In genomic region chr12:11693068-11693467, GRCh38 we compare ENCODE assay signal across 21 cellular contexts.
"Had no signal": no experiment of that assay in that cellular context is flagged by ENCODE, and none has a peak within 500 bp of the region (broad histone marks: within the 10 kb centered on the region; RNA-seq: fewer than 3 reads in every experiment).

No MANE protein-coding gene starts in this region.

- H3K36me3 Mint-ChIP-seq: immature natural killer cell had no signal

- ATAC-seq: stimulated activated naive B cell treated with anti-CD40 and anti-IgM and Interleukin-4, amounts not matched to agents 10 μg/mL and 1 μg/mL and 100 μg/mL, for 72 hours; T-cell had no signal

- H3K9me3 ChIP-seq: lower lobe of right lung, tibial nerve had no signal

- H3K27ac Mint-ChIP-seq: activated B cell treated with CpG ODN at 0.5 μM for 24 hours; activated naive CD8-positive, alpha-beta T cell; nephron; T-cell had no signal

- H3K27ac ChIP-seq: epithelial cell of prostate, lower lobe of right lung, tibial nerve had no signal

- H3K4me3 Mint-ChIP-seq: activated B cell treated with CpG ODN at 0.5 μM for 24 hours; activated naive CD8-positive, alpha-beta T cell; central memory CD8-positive, alpha-beta T cell; immature natural killer cell; nephron; stimulated activated naive B cell treated with anti-CD40 and anti-IgM and Interleukin-4, amounts not matched to agents 10 μg/mL and 1 μg/mL and 100 μg/mL, for 72 hours; T-cell had no signal

- H3K4me3 ChIP-seq: lower lobe of right lung, smooth muscle cell, tibial nerve had no signal

- H3K27me3 ChIP-seq: tibial nerve had no signal

- H3K9me3 Mint-ChIP-seq: activated B cell treated with CpG ODN at 0.5 μM for 24 hours; central memory CD8-positive, alpha-beta T cell; immature natural killer cell; T-cell had no signal

- DNase-seq: activated B cell treated with CpG ODN at 0.5 μM for 24 hours; activated CD4-positive, alpha-beta T cell treated with anti-CD3 and anti-CD28 coated beads for 4 hours; activated CD4-positive, alpha-beta T cell treated with anti-CD3 and anti-CD28 coated beads, Interleukin-2, amount 50 U/mL, for 48 hours; activated CD8-positive, alpha-beta memory T cell treated with anti-CD3 and anti-CD28 coated beads for 24 hours; activated effector memory CD4-positive, alpha-beta T cell treated with Interleukin-2 at 50 U/mL for 16 hours; activated naive CD4-positive, alpha-beta T cell treated with Interleukin-2 at 50 U/mL for 16 hours; effector CD8-positive, alpha-beta T cell; immature natural killer cell; kidney; lower lobe of right lung; mesenchymal stem cell; stimulated activated CD4-positive, alpha-beta T cell treated with anti-CD3 and anti-CD28 coated beads, Interleukin-15, amount 100 ng/mL, for 24 hours; stimulated activated CD4-positive, alpha-beta T cell treated with anti-CD3 and anti-CD28 coated beads, Interleukin-2, amount 100 ng/mL, for 24 hours; stimulated activated naive B cell treated with anti-CD40 and anti-IgM and Interleukin-4, amounts not matched to agents 10 μg/mL and 1 μg/mL and 100 μg/mL, for 72 hours; T-cell had no signal

- H3K27me3 Mint-ChIP-seq: activated B cell treated with CpG ODN at 0.5 μM for 24 hours; activated naive CD8-positive, alpha-beta T cell; central memory CD8-positive, alpha-beta T cell; stimulated activated naive B cell treated with anti-CD40 and anti-IgM and Interleukin-4, amounts not matched to agents 10 μg/mL and 1 μg/mL and 100 μg/mL, for 72 hours; T-cell had no signal

- H3K36me3 ChIP-seq: lower lobe of right lung, tibial nerve had no signal
